8 cellular contexts compared by ENCODE assay signal in the genomic region with DNA sequence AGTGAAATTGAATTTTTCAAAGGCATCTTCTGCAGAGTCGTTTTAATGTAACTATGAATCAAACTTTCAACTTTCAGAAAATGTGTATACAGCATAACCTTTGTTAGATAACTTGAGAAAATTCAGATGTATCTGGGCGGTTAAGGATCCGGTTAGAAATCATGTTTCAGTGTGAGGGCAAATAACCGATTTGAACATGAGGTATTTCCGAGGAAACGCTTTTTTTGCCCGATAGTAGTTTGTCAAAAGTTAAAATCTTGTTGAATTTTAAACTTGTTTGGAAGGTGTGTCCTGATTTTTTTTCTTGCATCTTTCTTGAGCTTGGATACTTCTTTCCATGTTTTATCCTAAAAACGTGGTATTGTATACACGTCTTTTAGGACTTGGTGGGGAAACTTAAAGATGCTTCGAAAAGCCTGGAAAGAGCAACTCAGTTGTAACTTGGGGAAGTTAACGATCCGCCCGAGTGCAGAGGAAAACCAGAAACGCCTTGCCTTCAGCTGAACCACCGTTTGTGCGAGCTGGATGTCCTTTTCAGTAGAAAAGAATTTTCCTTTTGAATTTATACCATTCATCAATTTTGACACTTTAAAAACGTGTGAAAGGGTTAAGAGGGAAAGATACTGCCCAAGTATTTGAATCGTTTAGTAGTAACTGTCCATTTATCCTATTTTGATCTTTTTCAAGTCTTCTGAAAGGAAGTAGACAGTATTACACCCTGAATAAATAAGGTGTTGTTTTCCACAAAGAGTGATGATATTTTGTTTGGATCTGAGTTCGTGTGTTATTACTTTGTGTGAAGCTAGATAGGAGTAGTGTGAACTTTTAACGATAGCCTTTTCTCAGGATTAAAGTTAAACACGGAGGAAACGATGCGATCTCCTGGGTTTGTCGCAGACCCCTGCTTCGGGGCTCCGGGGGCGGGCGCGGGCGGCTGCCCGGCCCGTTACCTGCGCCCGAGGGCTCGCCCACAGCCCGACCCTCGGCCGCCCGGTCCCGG. TPM values are rescaled to one million over a fixed set of nuclear protein-coding genes. Genes with fewer than 3 reads are reported as not detected.
DNase-seq lines count a peak whose midpoint lies in the region; ATAC-seq, FAIRE-seq and TF ChIP-seq lines count a peak whose summit lies in the region.

No MANE protein-coding gene starts in this region.

- H3K27ac ChIP-seq in KOPT-K1 (ENCODE audit: low read depth, low read length, poor library complexity, severe bottlenecking) (peak overlapping the region; percentile 48), muscle layer of colon (ENCODE audit: low read depth, low read length) (peak overlapping the region; percentile 87)

- BruUV-seq in Caco-2 (replicated peaks; lab: Mats Ljungman, UMichigan): no TSS peak

- DNase-seq in Caco-2 (no peak), bronchial epithelial cell (ENCODE audit: low read depth) (no peak), hippocampal formation (lab: John Stamatoyannopoulos, UW) (no peak), AG08395 (ENCODE audit: low spot score) (no peak), NCI-H2227 treated with DMSO at 0.1 percent for 48 hours (lab: John Stamatoyannopoulos, UW) (no peak)

- H3K9ac ChIP-seq in muscle layer of colon (ENCODE audit: low read length): peak overlapping the region; percentile 58

- H3K9me3 ChIP-seq in Caco-2 (no peaks in the 10 kb centered on the region), KOPT-K1 (ENCODE audit: insufficient read depth, low read length, poor library complexity, severe bottlenecking) (no peaks in the 10 kb centered on the region), muscle layer of colon (ENCODE audit: low read length) (no peaks in the 10 kb centered on the region)

- no peaks in the 10 kb centered on the region for H3K27me3 ChIP-seq in Caco-2 (replicated peaks; ENCODE audit: control insufficient read depth, insufficient read depth, low read length)
- peaks cover 17% of the 10 kb centered on the region for H3K27me3 ChIP-seq in bronchial epithelial cell (ENCODE audit: control insufficient read depth, insufficient read depth, low read length)
- peaks cover 0 to 7% of the 10 kb centered on the region in 2 donors for H3K27me3 ChIP-seq in muscle layer of colon (ENCODE audit: control insufficient read depth in 1 of 2, insufficient read depth in 2 of 2, low read length in 2 of 2)

- H3K36me3 Mint-ChIP-seq in Caco-2 (ENCODE audit: insufficient read depth, unreplicated experiment): peaks cover 32% of the 10 kb centered on the region

- H3K4me3 ChIP-seq in Caco-2 (ENCODE audit: low read depth, low read length): peak overlapping the region; percentile 90
- peak overlapping the region; percentile 78 for H3K4me3 ChIP-seq in bronchial epithelial cell (ENCODE audit: low read depth, low read length)
- peak overlapping the region; percentile 28 to 53 for H3K4me3 ChIP-seq in muscle layer of colon (ENCODE audit: low read depth in 1 of 2, low read length in 2 of 2)

- H3K9me3 Mint-ChIP-seq in Caco-2 (ENCODE audit: unreplicated experiment): no peaks in the 10 kb centered on the region

- peak overlapping the region; percentile 88 for H3K27ac Mint-ChIP-seq in Caco-2 (ENCODE audit: unreplicated experiment)

- H3K4me1 Mint-ChIP-seq in Caco-2 (ENCODE audit: low read depth, unreplicated experiment): peaks cover 23% of the 10 kb centered on the region

- intact Hi-C loops in Caco-2 (cut with micrococcal nuclease; ENCODE audit: unreplicated experiment): loop anchor here (5.0 to 10.0 kb wide), 4 partner anchors 215 to 788 kb away; partner anchors contain the start of gene MLLT10

- POLR2A ChIA-PET in Caco-2 (lab: Charles Lee): no interaction called here

- H3K36me3 ChIP-seq in Caco-2 (ENCODE audit: control insufficient read depth, insufficient read depth, low read length): no peaks in the 10 kb centered on the region
- H3K36me3 ChIP-seq in KOPT-K1 (ENCODE audit: insufficient read depth, low read length): no peaks in the 10 kb centered on the region
- H3K36me3 ChIP-seq in bronchial epithelial cell (ENCODE audit: control insufficient read depth, insufficient read depth, low read length): no peaks in the 10 kb centered on the region
- no peaks in the 10 kb centered on the region for H3K36me3 ChIP-seq in muscle layer of colon (ENCODE audit: insufficient read depth, low read length)

- H3K27me3 Mint-ChIP-seq in Caco-2 (ENCODE audit: insufficient read depth, unreplicated experiment): peaks cover 2% of the 10 kb centered on the region

- CTCF ChIA-PET in Caco-2 (lab: Charles Lee): no interaction called here

- H3K4me1 ChIP-seq in Caco-2 (peaks cover 35% of the 10 kb centered on the region), muscle layer of colon (ENCODE audit: insufficient read depth, low read length) (peaks cover 64% of the 10 kb centered on the region)

- ATAC-seq in GM21447 (IDR thresholded peaks at IDR 0.05; ENCODE audit: unreplicated experiment): no peak

- FAIRE-seq in bronchial epithelial cell (lab: Jason Lieb, UNC): no peak

- H3K4me3 Mint-ChIP-seq in Caco-2 (ENCODE audit: unreplicated experiment): peak overlapping the region; percentile 88

- TF ChIP-seq CTCF in Caco-2 (IDR thresholded peaks at IDR 0.05; ENCODE audit: insufficient read depth in 1 of 2, low read depth in 1 of 2, low read length in 1 of 2, severe bottlenecking in 1 of 2, unreplicated experiment in 1 of 2) (no peak), bronchial epithelial cell (IDR thresholded peaks at IDR 0.05; ENCODE audit: insufficient read depth, low read length, severe bottlenecking) (no peak)

RNA-seq across cellular contexts. Expression of gene BMI1, which starts 1.0 kb away (rescaled TPM):
- total RNA-seq in Caco-2 (2022): 118 and 121 TPM in 2 replicates
- 20.4 and 35.5 TPM in 2 replicates for total RNA-seq in bronchial epithelial cell

RNA-seq across cellular contexts. Expression of gene COMMD3, which starts 3.7 kb away (rescaled TPM):
- total RNA-seq in Caco-2 (2022): 50.7 and 55.4 TPM in 2 replicates
- total RNA-seq in bronchial epithelial cell: 32.9 and 37.3 TPM in 2 replicates

RNA-seq across cellular contexts. Expression of gene SPAG6, which starts 25.4 kb away (rescaled TPM):
- total RNA-seq in Caco-2 (2022): 0.79 and 0.81 TPM in 2 replicates
- total RNA-seq in bronchial epithelial cell: not detected in 2 replicates
